In genomic region chr1:61450454-61451213, GRCh38 we compare ENCODE assay signal across 1 cellular context.
A peak's percentile ranks its signal among the peaks of the same experiment; 100 is the strongest.
TF ChIP-seq lines count a peak whose summit lies in the region.

No MANE protein-coding gene starts in this region.

TF ChIP-seq in HepG2, 621 proteins besides CTCF, POLR2A, EP300 and RAD21 (continued from another document and continues in another):
- TF ChIP-seq THAP7 (CRISPR knock-in tag; IDR thresholded peaks at IDR 0.05) (no peak), ZKSCAN8 (CRISPR knock-in tag; IDR thresholded peaks at IDR 0.05; ENCODE audit: borderline replicate concordance) (peak; percentile 14; the same call in 1 of the 2 replicates), ZNF24 (IDR thresholded peaks at IDR 0.05) (no peak), ELF4 (CRISPR knock-in tag; IDR thresholded peaks at IDR 0.05; ENCODE audit: borderline replicate concordance) (no peak), ZNF766 (CRISPR knock-in tag; IDR thresholded peaks at IDR 0.05; ENCODE audit: borderline replicate concordance) (no peak), ZBTB8A (CRISPR knock-in tag; IDR thresholded peaks at IDR 0.05; ENCODE audit: borderline replicate concordance, low read depth) (no peak), PPARG (CRISPR knock-in tag; conservative IDR thresholded peaks at IDR 0.05) (peak; percentile 76), PAF1 (CRISPR knock-in tag; IDR thresholded peaks at IDR 0.05) (no peak), RXRA (CRISPR knock-in tag; IDR thresholded peaks at IDR 0.05) (peak; percentile 91), JARID2 (CRISPR knock-in tag; IDR thresholded peaks at IDR 0.05; ENCODE audit: insufficient replicate concordance) (no peak), KLF13 (CRISPR knock-in tag; IDR thresholded peaks at IDR 0.05) (no peak), YEATS4 (CRISPR knock-in tag; IDR thresholded peaks at IDR 0.05; ENCODE audit: borderline replicate concordance) (no peak), AKNA (CRISPR knock-in tag; IDR thresholded peaks at IDR 0.05; ENCODE audit: borderline replicate concordance) (no peak), ZHX2 (IDR thresholded peaks at IDR 0.05; ENCODE audit: low read depth) (no peak), ZHX2 (CRISPR knock-in tag; IDR thresholded peaks at IDR 0.05; ENCODE audit: borderline replicate concordance) (no peak), SNRNP70 (IDR thresholded peaks at IDR 0.05; ENCODE audit: low read depth, low read length) (no peak), ZBTB43 (CRISPR knock-in tag; conservative IDR thresholded peaks at IDR 0.05) (peak; percentile 84), ZMYM3 (CRISPR knock-in tag; IDR thresholded peaks at IDR 0.05) (no peak), ZNF773 (CRISPR knock-in tag; IDR thresholded peaks at IDR 0.05; ENCODE audit: borderline replicate concordance) (no peak), RORA (CRISPR knock-in tag; IDR thresholded peaks at IDR 0.05) (no peak), RNF2 (conservative IDR thresholded peaks at IDR 0.05; ENCODE audit: low read depth) (no peak), ARNTL (CRISPR knock-in tag; IDR thresholded peaks at IDR 0.05) (no peak), HNRNPLL (IDR thresholded peaks at IDR 0.05; ENCODE audit: low read depth, low read length, poor library complexity, severe bottlenecking) (no peak), SOX6 (IDR thresholded peaks at IDR 0.05) (no peak), SOX6 (CRISPR knock-in tag; IDR thresholded peaks at IDR 0.05) (peak; percentile 81), IRX3 (CRISPR knock-in tag; IDR thresholded peaks at IDR 0.05; ENCODE audit: borderline replicate concordance, low read depth) (no peak), THAP11 (CRISPR knock-in tag; IDR thresholded peaks at IDR 0.05) (no peak), ZNF354B (CRISPR knock-in tag; IDR thresholded peaks at IDR 0.05) (no peak), KDM5B (CRISPR knock-in tag; IDR thresholded peaks at IDR 0.05; ENCODE audit: borderline replicate concordance) (no peak), THRA (CRISPR knock-in tag; IDR thresholded peaks at IDR 0.05; ENCODE audit: borderline replicate concordance) (peak; percentile 99), ZNF790 (CRISPR knock-in tag; IDR thresholded peaks at IDR 0.05; ENCODE audit: borderline replicate concordance) (no peak), MEIS2 (CRISPR knock-in tag; IDR thresholded peaks at IDR 0.05) (no peak), ZNF124 (CRISPR knock-in tag; IDR thresholded peaks at IDR 0.05) (no peak), ZNF878 (CRISPR knock-in tag; IDR thresholded peaks at IDR 0.05) (no peak), ZNF143 (CRISPR knock-in tag; IDR thresholded peaks at IDR 0.05) (no peak), SP5 (CRISPR knock-in tag; IDR thresholded peaks at IDR 0.05; ENCODE audit: borderline replicate concordance, low read depth) (no peak)
- TF ChIP-seq, protein P1, sequence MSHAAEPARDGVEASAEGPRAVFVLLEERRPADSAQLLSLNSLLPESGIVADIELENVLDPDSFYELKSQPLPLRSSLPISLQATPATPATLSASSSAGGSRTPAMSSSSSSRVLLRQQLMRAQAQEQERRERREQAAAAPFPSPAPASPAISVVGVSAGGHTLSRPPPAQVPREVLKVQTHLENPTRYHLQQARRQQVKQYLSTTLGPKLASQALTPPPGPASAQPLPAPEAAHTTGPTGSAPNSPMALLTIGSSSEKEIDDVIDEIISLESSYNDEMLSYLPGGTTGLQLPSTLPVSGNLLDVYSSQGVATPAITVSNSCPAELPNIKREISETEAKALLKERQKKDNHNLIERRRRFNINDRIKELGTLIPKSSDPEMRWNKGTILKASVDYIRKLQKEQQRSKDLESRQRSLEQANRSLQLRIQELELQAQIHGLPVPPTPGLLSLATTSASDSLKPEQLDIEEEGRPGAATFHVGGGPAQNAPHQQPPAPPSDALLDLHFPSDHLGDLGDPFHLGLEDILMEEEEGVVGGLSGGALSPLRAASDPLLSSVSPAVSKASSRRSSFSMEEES (CRISPR knock-in tag; IDR thresholded peaks at IDR 0.05), result no peak
- TF ChIP-seq, protein P2, sequence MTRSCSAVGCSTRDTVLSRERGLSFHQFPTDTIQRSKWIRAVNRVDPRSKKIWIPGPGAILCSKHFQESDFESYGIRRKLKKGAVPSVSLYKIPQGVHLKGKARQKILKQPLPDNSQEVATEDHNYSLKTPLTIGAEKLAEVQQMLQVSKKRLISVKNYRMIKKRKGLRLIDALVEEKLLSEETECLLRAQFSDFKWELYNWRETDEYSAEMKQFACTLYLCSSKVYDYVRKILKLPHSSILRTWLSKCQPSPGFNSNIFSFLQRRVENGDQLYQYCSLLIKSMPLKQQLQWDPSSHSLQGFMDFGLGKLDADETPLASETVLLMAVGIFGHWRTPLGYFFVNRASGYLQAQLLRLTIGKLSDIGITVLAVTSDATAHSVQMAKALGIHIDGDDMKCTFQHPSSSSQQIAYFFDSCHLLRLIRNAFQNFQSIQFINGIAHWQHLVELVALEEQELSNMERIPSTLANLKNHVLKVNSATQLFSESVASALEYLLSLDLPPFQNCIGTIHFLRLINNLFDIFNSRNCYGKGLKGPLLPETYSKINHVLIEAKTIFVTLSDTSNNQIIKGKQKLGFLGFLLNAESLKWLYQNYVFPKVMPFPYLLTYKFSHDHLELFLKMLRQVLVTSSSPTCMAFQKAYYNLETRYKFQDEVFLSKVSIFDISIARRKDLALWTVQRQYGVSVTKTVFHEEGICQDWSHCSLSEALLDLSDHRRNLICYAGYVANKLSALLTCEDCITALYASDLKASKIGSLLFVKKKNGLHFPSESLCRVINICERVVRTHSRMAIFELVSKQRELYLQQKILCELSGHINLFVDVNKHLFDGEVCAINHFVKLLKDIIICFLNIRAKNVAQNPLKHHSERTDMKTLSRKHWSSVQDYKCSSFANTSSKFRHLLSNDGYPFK (CRISPR knock-in tag; IDR thresholded peaks at IDR 0.05; ENCODE audit: borderline replicate concordance), result no peak
- TF ChIP-seq, protein P3, sequence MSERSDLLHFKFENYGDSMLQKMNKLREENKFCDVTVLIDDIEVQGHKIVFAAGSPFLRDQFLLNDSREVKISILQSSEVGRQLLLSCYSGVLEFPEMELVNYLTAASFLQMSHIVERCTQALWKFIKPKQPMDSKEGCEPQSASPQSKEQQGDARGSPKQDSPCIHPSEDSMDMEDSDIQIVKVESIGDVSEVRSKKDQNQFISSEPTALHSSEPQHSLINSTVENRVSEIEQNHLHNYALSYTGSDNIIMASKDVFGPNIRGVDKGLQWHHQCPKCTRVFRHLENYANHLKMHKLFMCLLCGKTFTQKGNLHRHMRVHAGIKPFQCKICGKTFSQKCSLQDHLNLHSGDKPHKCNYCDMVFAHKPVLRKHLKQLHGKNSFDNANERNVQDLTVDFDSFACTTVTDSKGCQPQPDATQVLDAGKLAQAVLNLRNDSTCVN (CRISPR knock-in tag; IDR thresholded peaks at IDR 0.05; ENCODE audit: borderline replicate concordance), result no peak
